In the genomic region with DNA sequence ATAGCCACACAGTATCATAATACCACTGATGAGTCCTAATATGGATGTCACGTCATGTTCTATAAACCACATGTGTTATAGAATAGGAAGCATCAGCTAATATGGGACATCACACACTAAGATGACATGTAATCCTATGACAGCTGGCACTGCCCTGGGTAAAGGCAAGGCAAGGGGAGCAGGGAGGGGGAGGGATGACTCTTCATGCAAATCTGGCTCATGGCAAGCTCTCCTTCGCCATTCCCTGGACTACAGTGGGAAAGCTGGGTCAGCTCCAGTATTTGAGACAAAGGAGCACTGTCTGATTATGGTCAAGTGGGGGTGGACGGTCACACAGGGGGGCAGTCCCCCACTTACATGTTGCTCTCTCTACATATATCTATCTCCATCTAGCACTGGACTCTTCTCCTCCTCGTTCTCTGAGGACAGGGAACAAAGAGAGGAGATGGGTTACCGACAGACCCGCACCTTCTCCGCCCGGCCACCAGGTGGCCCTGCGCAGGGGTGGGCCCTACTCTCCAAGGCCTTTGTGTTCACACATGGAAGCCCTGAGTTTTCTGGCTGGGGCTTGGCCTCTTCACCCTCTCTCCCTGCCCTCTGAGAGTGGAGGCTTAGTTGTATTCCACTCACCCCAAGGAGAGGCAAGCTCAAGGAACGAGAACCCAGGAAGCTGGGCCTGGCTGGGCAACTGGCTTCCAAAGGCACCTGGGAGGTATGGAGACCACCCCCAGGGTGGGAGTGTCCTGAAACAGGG, we compare ENCODE assay signal across 8 cellular contexts. TPM values are rescaled to one million over a fixed set of nuclear protein-coding genes. Genes with fewer than 3 reads are reported as not detected.
A peak's percentile ranks its signal among the peaks of the same experiment; 100 is the strongest.
DNase-seq lines count a peak whose midpoint lies in the region; ATAC-seq, FAIRE-seq and TF ChIP-seq lines count a peak whose summit lies in the region.

No MANE protein-coding gene starts in this region.

- H3K36me3 ChIP-seq in WERI-Rb-1 (peaks cover 27% of the 10 kb centered on the region), HepG2 (replicated peaks in 1 of 2; ENCODE audit: control insufficient read depth in 1 of 2, insufficient read depth in 2 of 2, low read length in 2 of 2) (no peaks in the 10 kb centered on the region)

- H3K9ac ChIP-seq in HepG2 (ENCODE audit: insufficient read depth, low read depth, low read length), result no peak overlapping the region

- no peaks in the 10 kb centered on the region for H3K27me3 ChIP-seq in WERI-Rb-1 (ENCODE audit: insufficient read depth, low read depth, severe bottlenecking)
- H3K27me3 ChIP-seq in HepG2 (ENCODE audit: control insufficient read depth in 1 of 2, insufficient read depth in 2 of 2, low read length in 2 of 2), result peaks cover 17 to 68% of the 10 kb centered on the region in 2 experiments; a peak in 4 of 5 replicates

- DNase-seq in AG09309 (ENCODE audit: low read depth), result no peak
- peak; percentile 91 for DNase-seq in GM19239 (ENCODE audit: insufficient read length, low spot score)
- DNase-seq in NCI-H146 treated with DMSO at 0.1 percent for 48 hours (lab: John Stamatoyannopoulos, UW; ENCODE audit: unreplicated experiment), result peak; percentile 27
- peak; percentile 83 for DNase-seq in WERI-Rb-1
- DNase-seq in central memory CD4-positive, alpha-beta T cell, result peak; percentile 57
- peak; percentile 52 for DNase-seq in HepG2 (ENCODE audit: low spot score)
- peak; percentile 79 for DNase-seq in stimulated activated CD8-positive, alpha-beta memory T cell treated with anti-CD3 and anti-CD28 coated beads, Interleukin-4, amount 100 ng/mL, for 48 hours

- no peaks in the 10 kb centered on the region for H4K20me1 ChIP-seq in HepG2 (ENCODE audit: insufficient read depth, low read length)

- peak overlapping the region; percentile 28; the same call in 1 of the 2 replicates for H3K4me2 ChIP-seq in HepG2 (ENCODE audit: low read depth, low read length)

- peak; percentile 69 for TF ChIP-seq CTCF in AG09309 (IDR thresholded peaks at IDR 0.05; ENCODE audit: control insufficient read depth, insufficient read depth, low read depth, low read length, missing control alignments)
- peak; percentile 98 for TF ChIP-seq CTCF in WERI-Rb-1 (IDR thresholded peaks at IDR 0.05; ENCODE audit: low read depth, low read length)
- TF ChIP-seq CTCF in HepG2 (CRISPR knock-in tag; IDR thresholded peaks at IDR 0.05), result peak; percentile 91

- H2AFZ ChIP-seq in HepG2 (ENCODE audit: low read length), result no peak overlapping the region

- peaks cover 12% of the 10 kb centered on the region for H3K4me1 ChIP-seq in HepG2 (ENCODE audit: insufficient read depth, low read length)

- H3K4me3 ChIP-seq in AG09309 (ENCODE audit: control insufficient read depth, low read depth, low read length) (no peak overlapping the region), WERI-Rb-1 (ENCODE audit: low read depth, low read length) (no peak overlapping the region), HepG2 (replicated peaks in 1 of 3; ENCODE audit: insufficient read depth in 1 of 3, low read depth in 2 of 3, low read length in 3 of 3) (no peak overlapping the region)

- H3K27ac ChIP-seq in WERI-Rb-1 (peak overlapping the region; percentile 67), HepG2 (ENCODE audit: extremely low read length, insufficient read depth, low read length) (no peak overlapping the region)

- TF ChIP-seq RAD21 in HepG2 (CRISPR knock-in tag; IDR thresholded peaks at IDR 0.05), result peak; percentile 66

- POLR2A ChIA-PET in HepG2 (lab: Yijun Ruan, JAX), result no interaction called here

- TF ChIP-seq EP300 in HepG2 (IDR thresholded peaks at IDR 0.05; ENCODE audit: low read depth in 2 of 2, low read length in 2 of 2) (no peak), HepG2 (CRISPR knock-in tag; IDR thresholded peaks at IDR 0.05; ENCODE audit: borderline replicate concordance) (no peak)

- FAIRE-seq in GM19239 (lab: Jason Lieb, UNC) (peak; percentile 96), HepG2 (lab: Jason Lieb, UNC) (peak; percentile 88)

- intact Hi-C loops in HepG2 (cut with micrococcal nuclease; ENCODE audit: unreplicated experiment), result no loop called here

- WGBS in HepG2 (ENCODE audit: low lambda C conversion rate), result 19% methylated on average over 10 of the region's 10 CpGs

- TF ChIP-seq POLR2A in HepG2 (IDR thresholded peaks at IDR 0.05; ENCODE audit: insufficient read depth in 1 of 2, low read depth in 2 of 2, low read length in 2 of 2), result no peak

- H3K79me2 ChIP-seq in HepG2 (ENCODE audit: insufficient read depth, low read length), result no peaks in the 10 kb centered on the region

- CTCF ChIA-PET in HepG2 (lab: Yijun Ruan, JAX; ENCODE audit: low intra/inter-chr PET ratio, low total read pairs), result interaction anchor here (3.1 kb wide), 1 partner anchor 144 kb away, joined by 22 read pairs; no protein-coding TSS in a partner anchor

- in situ Hi-C loops in HepG2 (cut with HindIII; ENCODE audit: extremely low pct_ligation_motif_present, low pct_unique_long_range_greater_than_20kb), result no loop called here

- BruUV-seq in HepG2 (replicated peaks; lab: Mats Ljungman, UMichigan), result no TSS peak

- H3K9me3 ChIP-seq in WERI-Rb-1 (ENCODE audit: severe bottlenecking) (no peaks in the 10 kb centered on the region), HepG2 (ENCODE audit: low read length) (no peaks in the 10 kb centered on the region)

- ATAC-seq in HepG2 (peak; percentile 82), GM19035 (IDR thresholded peaks at IDR 0.05; ENCODE audit: unreplicated experiment) (no peak)

RNA-seq across cellular contexts. Expression of a gene that starts 23.4 kb away (rescaled TPM):
- total RNA-seq in HepG2 (2016; rRNA removed; fragmentation: Illumina TruSeq; extraction: Trizol), result not detected in 2 replicates
- not detected in 2 replicates for total RNA-seq in HepG2 (2016; cell fraction: cytosol; rRNA removed; fragmentation: Illumina TruSeq; extraction: Trizol; ENCODE audit: low read depth)
- not detected in 2 replicates for total RNA-seq in HepG2 (2016; cell fraction: insoluble cytoplasmic fraction; rRNA removed; fragmentation: Illumina TruSeq; extraction: Trizol)
- total RNA-seq in HepG2 (2016; cell fraction: membrane; rRNA removed; fragmentation: Illumina TruSeq; extraction: Trizol), result not detected in 2 replicates
- not detected in 2 replicates for total RNA-seq in HepG2 (2016; cell fraction: nucleus; rRNA removed; fragmentation: Illumina TruSeq; extraction: Trizol)
- not detected in 2 replicates for polyA plus RNA-seq in HepG2 (2011; rRNA removed)
- not detected in 2 replicates for polyA plus RNA-seq in HepG2 (2011; cell fraction: cytosol; rRNA removed)
- 0.06 and 0.09 TPM in 2 replicates for polyA plus RNA-seq in HepG2 (2011; cell fraction: nucleus; rRNA removed)
- polyA plus RNA-seq in HepG2 (2012), result not detected in 2 replicates
- not detected in 2 replicates for polyA plus RNA-seq in HepG2 (2016; cell fraction: cytosol; fragmentation: Illumina TruSeq; extraction: Trizol; ENCODE audit: low read depth)
- polyA plus RNA-seq in HepG2 (2016; cell fraction: insoluble cytoplasmic fraction; fragmentation: Illumina TruSeq; extraction: Trizol; ENCODE audit: low read depth), result not detected in 2 replicates
- not detected in 2 replicates for polyA plus RNA-seq in HepG2 (2016; cell fraction: membrane; fragmentation: Illumina TruSeq; extraction: Trizol; ENCODE audit: low read depth)
- not detected in 2 replicates for polyA plus RNA-seq in HepG2 (2016; cell fraction: nucleus; fragmentation: Illumina TruSeq; extraction: Trizol; ENCODE audit: insufficient read depth, low read depth)
- not detected in 2 replicates for polyA minus RNA-seq in HepG2 (2011; rRNA and poly(A)+ RNA removed; ENCODE audit: low replicate concordance)
- polyA minus RNA-seq in HepG2 (2011; cell fraction: cytosol; rRNA and poly(A)+ RNA removed), result not detected in 2 replicates
- not detected in 2 replicates for polyA minus RNA-seq in HepG2 (2011; cell fraction: nucleus; rRNA and poly(A)+ RNA removed)

RNA-seq across cellular contexts. Expression of a gene that starts 24.4 kb away (rescaled TPM):
- not detected in 2 replicates for total RNA-seq in HepG2 (2016; rRNA removed; fragmentation: Illumina TruSeq; extraction: Trizol)
- not detected in 2 replicates for total RNA-seq in HepG2 (2016; cell fraction: cytosol; rRNA removed; fragmentation: Illumina TruSeq; extraction: Trizol; ENCODE audit: low read depth)
- not detected in 2 replicates for total RNA-seq in HepG2 (2016; cell fraction: insoluble cytoplasmic fraction; rRNA removed; fragmentation: Illumina TruSeq; extraction: Trizol)
- total RNA-seq in HepG2 (2016; cell fraction: membrane; rRNA removed; fragmentation: Illumina TruSeq; extraction: Trizol), result not detected in 2 replicates
- not detected in 2 replicates for total RNA-seq in HepG2 (2016; cell fraction: nucleus; rRNA removed; fragmentation: Illumina TruSeq; extraction: Trizol)
- polyA plus RNA-seq in HepG2 (2011; rRNA removed), result 0.25 TPM in 1 of 2 replicates, not detected in the other
- 0.03 TPM in 1 of 2 replicates, not detected in the other for polyA plus RNA-seq in HepG2 (2011; cell fraction: cytosol; rRNA removed)
- 0.09 and 0.50 TPM in 2 replicates for polyA plus RNA-seq in HepG2 (2011; cell fraction: nucleus; rRNA removed)
- polyA plus RNA-seq in HepG2 (2012), result 0.03 TPM in 1 of 2 replicates, not detected in the other
- polyA plus RNA-seq in HepG2 (2016; cell fraction: cytosol; fragmentation: Illumina TruSeq; extraction: Trizol; ENCODE audit: low read depth), result not detected in 2 replicates
- not detected in 2 replicates for polyA plus RNA-seq in HepG2 (2016; cell fraction: insoluble cytoplasmic fraction; fragmentation: Illumina TruSeq; extraction: Trizol; ENCODE audit: low read depth)
- not detected in 2 replicates for polyA plus RNA-seq in HepG2 (2016; cell fraction: membrane; fragmentation: Illumina TruSeq; extraction: Trizol; ENCODE audit: low read depth)
- not detected in 2 replicates for polyA plus RNA-seq in HepG2 (2016; cell fraction: nucleus; fragmentation: Illumina TruSeq; extraction: Trizol; ENCODE audit: insufficient read depth, low read depth)
- polyA minus RNA-seq in HepG2 (2011; rRNA and poly(A)+ RNA removed; ENCODE audit: low replicate concordance), result 0.26 TPM in 1 of 2 replicates, not detected in the other
- not detected in 2 replicates for polyA minus RNA-seq in HepG2 (2011; cell fraction: cytosol; rRNA and poly(A)+ RNA removed)
- polyA minus RNA-seq in HepG2 (2011; cell fraction: nucleus; rRNA and poly(A)+ RNA removed), result under 0.01 TPM in 1 of 2 replicates, not detected in the other

RNA-seq across cellular contexts. Expression of a gene that starts 47.8 kb away (rescaled TPM):
- 155 and 252 TPM in 2 replicates for total RNA-seq in HepG2 (2016; rRNA removed; fragmentation: Illumina TruSeq; extraction: Trizol)
- 72.2 and 76.4 TPM in 2 replicates for total RNA-seq in HepG2 (2016; cell fraction: cytosol; rRNA removed; fragmentation: Illumina TruSeq; extraction: Trizol; ENCODE audit: low read depth)
- total RNA-seq in HepG2 (2016; cell fraction: insoluble cytoplasmic fraction; rRNA removed; fragmentation: Illumina TruSeq; extraction: Trizol), result 169 and 290 TPM in 2 replicates
- 130 and 134 TPM in 2 replicates for total RNA-seq in HepG2 (2016; cell fraction: membrane; rRNA removed; fragmentation: Illumina TruSeq; extraction: Trizol)
- total RNA-seq in HepG2 (2016; cell fraction: nucleus; rRNA removed; fragmentation: Illumina TruSeq; extraction: Trizol), result 74.4 and 75.7 TPM in 2 replicates
- 231 and 244 TPM in 2 replicates for polyA plus RNA-seq in HepG2 (2011; rRNA removed)
- 148 and 229 TPM in 2 replicates for polyA plus RNA-seq in HepG2 (2011; cell fraction: cytosol; rRNA removed)
- 65.5 and 71.0 TPM in 2 replicates for polyA plus RNA-seq in HepG2 (2011; cell fraction: nucleus; rRNA removed)
- polyA plus RNA-seq in HepG2 (2012), result 227 and 249 TPM in 2 replicates
- 105 and 107 TPM in 2 replicates for polyA plus RNA-seq in HepG2 (2016; cell fraction: cytosol; fragmentation: Illumina TruSeq; extraction: Trizol; ENCODE audit: low read depth)
- 309 and 341 TPM in 2 replicates for polyA plus RNA-seq in HepG2 (2016; cell fraction: insoluble cytoplasmic fraction; fragmentation: Illumina TruSeq; extraction: Trizol; ENCODE audit: low read depth)
- polyA plus RNA-seq in HepG2 (2016; cell fraction: membrane; fragmentation: Illumina TruSeq; extraction: Trizol; ENCODE audit: low read depth), result 144 and 156 TPM in 2 replicates
- polyA plus RNA-seq in HepG2 (2016; cell fraction: nucleus; fragmentation: Illumina TruSeq; extraction: Trizol; ENCODE audit: insufficient read depth, low read depth), result 164 and 191 TPM in 2 replicates
- polyA minus RNA-seq in HepG2 (2011; rRNA and poly(A)+ RNA removed; ENCODE audit: low replicate concordance), result 68.7 and 109 TPM in 2 replicates
- polyA minus RNA-seq in HepG2 (2011; cell fraction: cytosol; rRNA and poly(A)+ RNA removed), result 45.1 and 56.8 TPM in 2 replicates
- 51.9 and 61.5 TPM in 2 replicates for polyA minus RNA-seq in HepG2 (2011; cell fraction: nucleus; rRNA and poly(A)+ RNA removed)
